12 cellular contexts compared by ENCODE assay signal in genomic region chr12:12872139-12872933, GRCh38. TPM values are rescaled to one million over a fixed set of nuclear protein-coding genes. Genes with fewer than 3 reads are reported as not detected.
A peak's percentile ranks its signal among the peaks of the same experiment; 100 is the strongest.
DNase-seq lines count a peak whose midpoint lies in the region; ATAC-seq and TF ChIP-seq lines count a peak whose summit lies in the region.
"Had no signal": no experiment of that assay in that cellular context is flagged by ENCODE, and none has a peak within 500 bp of the region (broad histone marks: within the 10 kb centered on the region; RNA-seq: fewer than 3 reads in every experiment).

No MANE protein-coding gene starts in this region.

- CTCF ChIA-PET in CD8-positive, alpha-beta memory T cell (lab: Charles Lee): no interaction called here

- peak overlapping the region in 1 of 8 donors; percentile 37 for H3K27ac Mint-ChIP-seq in CD8-positive, alpha-beta memory T cell
- H3K27ac Mint-ChIP-seq: IgD-negative memory B cell, neural progenitor cell had no signal

- no peaks in the 10 kb centered on the region for H3K79me2 ChIP-seq in ACC112 (ENCODE audit: control insufficient read depth, insufficient read depth, low read length, unreplicated experiment)

- H2AFZ ChIP-seq in ACC112 (ENCODE audit: low read length, unreplicated experiment): no peak overlapping the region
- H2AFZ ChIP-seq: neural progenitor cell had no signal

- no peaks in the 10 kb centered on the region for H3K27me3 ChIP-seq in ACC112 (ENCODE audit: insufficient read depth, low read length)
- no peaks in the 10 kb centered on the region for H3K27me3 ChIP-seq in brain microvascular endothelial cell (replicated peaks)
- no peaks in the 10 kb centered on the region for H3K27me3 ChIP-seq in left lung
- H3K27me3 ChIP-seq in CD8-positive, alpha-beta memory T cell (ENCODE audit: insufficient read depth, low read length, poor library complexity, severe bottlenecking): no peaks in the 10 kb centered on the region
- H3K27me3 ChIP-seq: neural progenitor cell had no signal

- H3K27ac ChIP-seq in ACC112 (ENCODE audit: low read depth, low read length) (peak overlapping the region; percentile 99), brain microvascular endothelial cell (peak overlapping the region; percentile 96), left lung (peak overlapping the region; percentile 38 to 49)
- no peak overlapping the region for H3K27ac ChIP-seq in CD8-positive, alpha-beta memory T cell (ENCODE audit: low read depth, low read length)
- H3K27ac ChIP-seq: neural progenitor cell had no signal

- ATAC-seq in left lung (peak; percentile 86), GM18858 (IDR thresholded peaks at IDR 0.05; ENCODE audit: unreplicated experiment) (no peak)

- H3K27me3 Mint-ChIP-seq in CD8-positive, alpha-beta memory T cell: no peaks in the 10 kb centered on the region
- H3K27me3 Mint-ChIP-seq: brain, IgD-negative memory B cell had no signal

- H3K4me1 ChIP-seq in ACC112 (ENCODE audit: control insufficient read depth, insufficient read depth, low read length, unreplicated experiment) (peaks cover 49% of the 10 kb centered on the region), left lung (no peaks in the 10 kb centered on the region)
- H3K4me1 ChIP-seq in CD8-positive, alpha-beta memory T cell (ENCODE audit: insufficient read depth, low read length): no peaks in the 10 kb centered on the region
- H3K4me1 ChIP-seq: neural progenitor cell had no signal

- in situ Hi-C loops in brain microvascular endothelial cell (cut with HindIII; ENCODE audit: low pct_ligation_motif_present, low sequenced_read_pairs): no loop called here

- no peaks in the 10 kb centered on the region for H3K36me3 ChIP-seq in ACC112 (ENCODE audit: insufficient read depth, low read length)
- H3K36me3 ChIP-seq in brain microvascular endothelial cell (replicated peaks): no peaks in the 10 kb centered on the region
- no peaks in the 10 kb centered on the region for H3K36me3 ChIP-seq in left lung
- no peaks in the 10 kb centered on the region for H3K36me3 ChIP-seq in CD8-positive, alpha-beta memory T cell (ENCODE audit: insufficient read depth, low read length)
- H3K36me3 ChIP-seq: neural progenitor cell had no signal

- no peaks in the 10 kb centered on the region for H3K4me1 Mint-ChIP-seq in CD8-positive, alpha-beta memory T cell
- H3K4me1 Mint-ChIP-seq: IgD-negative memory B cell had no signal

- no peak overlapping the region for H3K4me3 Mint-ChIP-seq in CD8-positive, alpha-beta memory T cell
- H3K4me3 Mint-ChIP-seq: brain, IgD-negative memory B cell, neural progenitor cell had no signal

- H3K4me3 ChIP-seq in ACC112 (ENCODE audit: low read depth, low read length) (peak overlapping the region; percentile 14), brain microvascular endothelial cell (ENCODE audit: low read depth, low read length) (peak overlapping the region; percentile 3), left lung (no peak overlapping the region)
- H3K4me3 ChIP-seq in CD8-positive, alpha-beta memory T cell (ENCODE audit: low read length): no peak overlapping the region
- H3K4me3 ChIP-seq: neural progenitor cell had no signal

- POLR2A ChIA-PET in CD8-positive, alpha-beta memory T cell (lab: Charles Lee): no interaction called here

- no peaks in the 10 kb centered on the region for H3K9me3 Mint-ChIP-seq in CD8-positive, alpha-beta memory T cell
- H3K9me3 Mint-ChIP-seq: brain, IgD-negative memory B cell, neural progenitor cell had no signal

- no peaks in the 10 kb centered on the region for H3K9me3 ChIP-seq in left lung
- no peaks in the 10 kb centered on the region for H3K9me3 ChIP-seq in CD8-positive, alpha-beta memory T cell (ENCODE audit: low read length)

- intact Hi-C loops in left lung (cut with DNase I): no loop called here

- H3K36me3 Mint-ChIP-seq in CD8-positive, alpha-beta memory T cell: peaks cover 0 to 4% (median 0%) of the 10 kb centered on the region in 3 donors
- H3K36me3 Mint-ChIP-seq: brain had no signal

- DNase-seq in HT1080 (ENCODE audit: low read depth) (peak; percentile 91), brain microvascular endothelial cell (peak; percentile 83), left lung (peak in 1 of 2 donors; percentile 56), globus pallidus (ENCODE audit: low spot score) (no peak), hypothalamus (lab: John Stamatoyannopoulos, UW) (no peak)
- DNase-seq in CD8-positive, alpha-beta memory T cell: no peak

- no peak for TF ChIP-seq CTCF in brain microvascular endothelial cell (IDR thresholded peaks at IDR 0.05; ENCODE audit: low read depth, low read length, missing control alignments)
- no peak for TF ChIP-seq CTCF in left lung (IDR thresholded peaks at IDR 0.05)

RNA-seq across cellular contexts. Expression of gene GPRC5A, which starts 19.0 kb away (rescaled TPM):
- 19.8 and 21.7 TPM in 2 replicates for total RNA-seq in HT1080 (2014; rRNA removed; shearing (Covaris generic))
- 62.9 and 66.4 TPM in 2 replicates for polyA plus RNA-seq in HT1080 (2015; cell fraction: cytosol; rRNA removed)
- polyA plus RNA-seq in HT1080 (2015; cell fraction: nucleus; rRNA removed): 148 and 163 TPM in 2 replicates
- total RNA-seq in left lung: 1,000 to 10,000 TPM in 1 of 2 donors, 100 to 1,000 TPM in 1; 478 to 1,562 TPM
- total RNA-seq in CD8-positive, alpha-beta memory T cell: not detected
- not detected for polyA plus RNA-seq in CD8-positive, alpha-beta memory T cell
- total RNA-seq: T-helper 1 cell treated with Interleukin-12 subunit alpha and Interleukin-12 subunit beta and Interleukin-4 antibody, amounts not matched to agents 30 ng/mL and 1 ng/mL, for 36 hours had no signal
- polyA plus RNA-seq: IgD-negative memory B cell had no signal

RNA-seq across cellular contexts. Expression of gene DDX47, which starts 59.2 kb away (rescaled TPM):
- total RNA-seq in HT1080 (2014; rRNA removed; shearing (Covaris generic)): 108 TPM in 2 replicates
- polyA plus RNA-seq in HT1080 (2015; cell fraction: cytosol; rRNA removed): 122 and 125 TPM in 2 replicates
- 222 and 248 TPM in 2 replicates for polyA plus RNA-seq in HT1080 (2015; cell fraction: nucleus; rRNA removed)
- 10 to 100 TPM; 44.0 to 48.6 TPM for total RNA-seq in left lung
- total RNA-seq in CD8-positive, alpha-beta memory T cell: 100 to 1,000 TPM; 105 to 106 TPM
- polyA plus RNA-seq in CD8-positive, alpha-beta memory T cell: 64.5 TPM

Comparison
In these comparisons a context has a peak if more than half of its experiments do, and no peak if none do; other contexts are left out.
1. H3K4me3 ChIP-seq: peak in ACC112 (single experiment) and brain microvascular endothelial cell (single experiment); none in left lung (0 of 2) and CD8-positive, alpha-beta memory T cell (single experiment).
2. DNase-seq: peak in HT1080 (single experiment) and brain microvascular endothelial cell (single experiment); none in globus pallidus (single experiment), hypothalamus (0 of 51) and CD8-positive, alpha-beta memory T cell (0 of 5).
3. RNA of gene GPRC5A, which starts 19.0 kb away (total RNA-seq): 478 to 1,562 TPM in left lung; 19.8 to 21.7 TPM in HT1080 and not detected in CD8-positive, alpha-beta memory T cell; every median in the first group is over 10 times any median in the second.